ENCODE assay signal across 1 cellular context in the genomic region with DNA sequence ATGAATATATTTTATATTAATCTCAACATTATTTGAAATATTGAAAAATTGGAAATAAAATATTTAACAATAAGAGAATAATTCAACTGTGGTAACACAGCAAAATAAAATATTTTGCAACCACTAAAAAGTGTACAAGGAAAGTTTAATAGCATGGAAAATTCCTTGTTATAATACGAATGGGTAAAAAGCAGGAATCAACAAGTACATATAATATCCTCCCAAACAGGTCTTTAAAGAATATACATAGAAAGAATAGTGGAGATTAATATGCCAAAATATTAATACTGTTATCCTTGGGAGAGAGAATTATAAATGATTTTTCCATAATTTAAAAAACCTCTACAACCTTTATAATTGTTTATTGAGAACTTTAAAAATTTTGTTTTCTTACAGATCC.
TF ChIP-seq lines count a peak whose summit lies in the region.

No MANE protein-coding gene starts in this region.

TF ChIP-seq in liver, 16 proteins besides CTCF, POLR2A, EP300 and RAD21 (continued from another document):
- TF ChIP-seq, protein P1, sequence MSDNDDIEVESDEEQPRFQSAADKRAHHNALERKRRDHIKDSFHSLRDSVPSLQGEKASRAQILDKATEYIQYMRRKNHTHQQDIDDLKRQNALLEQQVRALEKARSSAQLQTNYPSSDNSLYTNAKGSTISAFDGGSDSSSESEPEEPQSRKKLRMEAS (IDR thresholded peaks at IDR 0.05) = no peak
